ENCODE assay signal across 1 cellular context in the genomic region with DNA sequence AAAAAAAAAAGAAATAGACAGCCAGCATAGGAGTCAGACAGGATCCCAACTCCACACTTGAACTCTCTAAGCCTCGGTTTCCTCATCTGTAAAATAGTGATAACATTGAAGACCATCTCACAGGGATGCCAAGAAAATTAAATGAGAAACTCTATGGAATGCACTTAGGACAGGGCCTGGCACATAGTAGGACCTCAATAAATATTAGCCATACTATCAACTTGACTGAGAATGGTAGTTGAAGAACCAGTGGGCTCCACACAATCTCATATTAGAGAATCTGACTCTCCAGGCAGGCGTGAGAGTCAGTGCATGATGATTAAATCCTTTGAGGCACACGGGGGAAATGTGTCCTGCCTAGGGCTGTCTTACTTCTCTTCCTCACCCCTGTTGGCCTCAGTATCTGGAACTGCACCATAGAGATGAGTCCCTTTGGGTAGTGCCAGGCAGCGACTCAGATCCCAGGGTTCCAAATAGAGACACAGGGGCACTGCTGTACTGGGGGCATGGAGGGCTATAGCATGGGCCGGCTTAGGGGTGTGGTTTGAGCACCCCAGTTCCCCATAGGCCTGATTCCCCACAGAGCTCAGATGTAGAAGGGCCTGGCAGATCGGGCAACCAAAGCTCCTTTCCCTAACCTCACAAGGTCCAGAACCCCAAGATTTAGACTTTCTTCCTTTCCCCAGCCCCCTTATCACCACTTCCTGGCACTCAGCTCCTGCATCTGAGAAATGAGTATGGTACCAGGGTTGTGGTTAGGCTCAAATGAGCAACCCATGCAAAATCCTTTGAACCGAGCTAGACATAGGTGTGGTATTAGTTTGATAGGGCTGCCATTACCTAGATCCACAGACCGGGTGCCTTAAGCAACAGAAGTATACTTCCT.
TF ChIP-seq lines count a peak whose summit lies in the region.

No MANE protein-coding gene starts in this region.

TF ChIP-seq in IMR-90, 13 proteins besides CTCF, POLR2A, EP300 and RAD21:
- no peak for TF ChIP-seq BHLHE40 (IDR thresholded peaks at IDR 0.05; ENCODE audit: low read depth, low read length)
- no peak for TF ChIP-seq MAFK (IDR thresholded peaks at IDR 0.05; ENCODE audit: low read depth, low read length)
- TF ChIP-seq CEBPB (IDR thresholded peaks at IDR 0.05; ENCODE audit: low read depth, low read length) = no peak
- TF ChIP-seq, protein P1, sequence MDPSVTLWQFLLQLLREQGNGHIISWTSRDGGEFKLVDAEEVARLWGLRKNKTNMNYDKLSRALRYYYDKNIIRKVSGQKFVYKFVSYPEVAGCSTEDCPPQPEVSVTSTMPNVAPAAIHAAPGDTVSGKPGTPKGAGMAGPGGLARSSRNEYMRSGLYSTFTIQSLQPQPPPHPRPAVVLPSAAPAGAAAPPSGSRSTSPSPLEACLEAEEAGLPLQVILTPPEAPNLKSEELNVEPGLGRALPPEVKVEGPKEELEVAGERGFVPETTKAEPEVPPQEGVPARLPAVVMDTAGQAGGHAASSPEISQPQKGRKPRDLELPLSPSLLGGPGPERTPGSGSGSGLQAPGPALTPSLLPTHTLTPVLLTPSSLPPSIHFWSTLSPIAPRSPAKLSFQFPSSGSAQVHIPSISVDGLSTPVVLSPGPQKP (IDR thresholded peaks at IDR 0.05; ENCODE audit: borderline replicate concordance, low read depth, low read length) = no peak
- no peak for TF ChIP-seq NFE2L2 (IDR thresholded peaks at IDR 0.05; ENCODE audit: low read depth, low read length)
- TF ChIP-seq, protein P2, sequence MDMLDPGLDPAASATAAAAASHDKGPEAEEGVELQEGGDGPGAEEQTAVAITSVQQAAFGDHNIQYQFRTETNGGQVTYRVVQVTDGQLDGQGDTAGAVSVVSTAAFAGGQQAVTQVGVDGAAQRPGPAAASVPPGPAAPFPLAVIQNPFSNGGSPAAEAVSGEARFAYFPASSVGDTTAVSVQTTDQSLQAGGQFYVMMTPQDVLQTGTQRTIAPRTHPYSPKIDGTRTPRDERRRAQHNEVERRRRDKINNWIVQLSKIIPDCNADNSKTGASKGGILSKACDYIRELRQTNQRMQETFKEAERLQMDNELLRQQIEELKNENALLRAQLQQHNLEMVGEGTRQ (IDR thresholded peaks at IDR 0.05; ENCODE audit: low read depth, low read length) = no peak
- TF ChIP-seq FOS (IDR thresholded peaks at IDR 0.05; ENCODE audit: low read depth, low read length) = no peak
- no peak for TF ChIP-seq RFX5 (IDR thresholded peaks at IDR 0.05; ENCODE audit: low read depth, low read length)
- no peak for TF ChIP-seq CHD1 (IDR thresholded peaks at IDR 0.05; ENCODE audit: low read depth, low read length)
- TF ChIP-seq SMC3 (IDR thresholded peaks at IDR 0.05; ENCODE audit: low read depth, low read length) = no peak
- TF ChIP-seq MAZ (IDR thresholded peaks at IDR 0.05; ENCODE audit: borderline replicate concordance, low read depth, low read length) = no peak
